In genomic region chr5:59222687-59223511, GRCh38 we compare ENCODE assay signal across 20 cellular contexts.
DNase-seq lines count a peak whose midpoint lies in the region; ATAC-seq, FAIRE-seq and TF ChIP-seq lines count a peak whose summit lies in the region.
"Had no signal": no experiment of that assay in that cellular context is flagged by ENCODE, and none has a peak within 500 bp of the region (broad histone marks: within the 10 kb centered on the region; RNA-seq: fewer than 3 reads in every experiment).

No MANE protein-coding gene starts in this region.

- FAIRE-seq in keratinocyte (lab: Jason Lieb, UNC) = no peak
- FAIRE-seq: A204.1 had no signal

- H3K27ac ChIP-seq in mammary epithelial cell (ENCODE audit: insufficient read depth, low read depth, low read length) (no peak overlapping the region), keratinocyte (ENCODE audit: control insufficient read depth, insufficient read depth, low read length) (no peak overlapping the region)
- H3K27ac ChIP-seq: HL-60, parathyroid adenoma, SJSA1 had no signal

- H3K27me3 Mint-ChIP-seq in MCF 10A (ENCODE audit: insufficient read depth, unreplicated experiment) = no peaks in the 10 kb centered on the region
- H3K27me3 Mint-ChIP-seq in activated CD8-positive, alpha-beta T cell treated with anti-CD3 and anti-CD28 coated beads, Interleukin-2, amount 10 ng/mL, durations not matched to agents 7 days and 5 days (ENCODE audit: low read depth) = peaks cover 7% of the 10 kb centered on the region
- peaks cover 3% of the 10 kb centered on the region for H3K27me3 Mint-ChIP-seq in activated CD4-positive, alpha-beta T cell treated with anti-CD3 and anti-CD28 coated beads for 36 hours

- TF ChIP-seq CTCF in mammary epithelial cell (conservative IDR thresholded peaks at IDR 0.05 in 1 of 2, IDR thresholded peaks at IDR 0.05 in 1 of 2; ENCODE audit: extremely low read depth in 1 of 2, insufficient read depth in 1 of 2, low read depth in 1 of 2, low read length in 2 of 2) (no peak), MCF 10A (IDR thresholded peaks at IDR 0.05; ENCODE audit: unreplicated experiment) (no peak), keratinocyte (optimal IDR thresholded peaks at IDR 0.05 in 1 of 3, IDR thresholded peaks at IDR 0.05 in 1 of 3, conservative IDR thresholded peaks at IDR 0.05 in 1 of 3; ENCODE audit: extremely low read depth in 1 of 3, insufficient read depth in 2 of 3, low read length in 3 of 3) (no peak)

- H3K27me3 ChIP-seq in mammary epithelial cell (ENCODE audit: insufficient read depth, low read length) (no peaks in the 10 kb centered on the region), keratinocyte (ENCODE audit: control insufficient read depth, extremely low read depth, insufficient read depth, low read length) (no peaks in the 10 kb centered on the region)
- H3K27me3 ChIP-seq: SJSA1 had no signal

- H3K9me1 ChIP-seq in keratinocyte (ENCODE audit: control insufficient read depth, extremely low read depth, insufficient read depth, low read length) = no peaks in the 10 kb centered on the region

- H3K4me2 ChIP-seq in mammary epithelial cell (ENCODE audit: insufficient read depth, low read depth, low read length) (no peak overlapping the region), keratinocyte (ENCODE audit: control insufficient read depth, extremely low read depth, insufficient read depth, low read depth, low read length) (no peak overlapping the region)
- H3K4me2 ChIP-seq: smooth muscle cell had no signal

- CTCF ChIA-PET in mammary epithelial cell (lab: Charles Lee; ENCODE audit: low non-redundant PET) = interaction anchor here (0.5 to 0.7 kb wide), 2 partner anchors 14 to 126 kb away, joined by 3 read pairs; no protein-coding TSS in a partner anchor
- CTCF ChIA-PET in MCF 10A (lab: Yijun Ruan, JAX) = interaction anchor here (0.5 to 4.6 kb wide), 11 partner anchors 13 to 285 kb away, joined by 3 to 27 read pairs (median 3); no protein-coding TSS in a partner anchor
- CTCF ChIA-PET in activated CD8-positive, alpha-beta T cell treated with anti-CD3 and anti-CD28 coated beads, Interleukin-2, amount 10 ng/mL, durations not matched to agents 7 days and 5 days (lab: Charles Lee) = interaction anchor here (0.8 to 3.6 kb wide), 6 partner anchors 11 to 158 kb away, joined by 3 to 8 read pairs (median 4); no protein-coding TSS in a partner anchor
- CTCF ChIA-PET in activated CD4-positive, alpha-beta T cell treated with anti-CD3 and anti-CD28 coated beads for 36 hours (lab: Charles Lee) = interaction anchor here (0.5 to 3.2 kb wide), 11 partner anchors 13 to 1756 kb away, joined by 3 to 23 read pairs (median 4); no protein-coding TSS in a partner anchor

- dilution Hi-C loops in mammary epithelial cell (cut with HindIII; ENCODE audit: low sequenced_read_pairs) = no loop called here
- dilution Hi-C loops in keratinocyte (cut with MboI; ENCODE audit: extremely low pct_ligation_motif_present, low sequenced_read_pairs) = no loop called here

- H3K9me3 ChIP-seq in mammary epithelial cell (replicated peaks; ENCODE audit: insufficient read depth, low read length) (no peaks in the 10 kb centered on the region), keratinocyte (ENCODE audit: control insufficient read depth, low read depth, low read length) (no peaks in the 10 kb centered on the region)
- H3K9me3 ChIP-seq: SJSA1 had no signal

- peak; percentile 37 for DNase-seq in mammary epithelial cell
- DNase-seq in MCF 10A (ENCODE audit: unreplicated experiment) = no peak
- peak; percentile 35 for DNase-seq in dermis blood vessel endothelial cell
- no peak for DNase-seq in keratinocyte (ENCODE audit: low read depth, low spot score)
- no peak for DNase-seq in activated CD8-positive, alpha-beta T cell treated with anti-CD3 and anti-CD28 coated beads, Interleukin-2, amount 10 ng/mL, durations not matched to agents 7 days and 5 days
- DNase-seq in activated CD4-positive, alpha-beta T cell treated with anti-CD3 and anti-CD28 coated beads for 36 hours = no peak
- no peak for DNase-seq in activated effector memory CD4-positive, alpha-beta T cell treated with Interleukin-2 at 50 U/mL for 16 hours
- DNase-seq: anterior cingulate cortex, KG1, NCI-H1092 treated with DMSO at 0.1 percent for 48 hours, NCI-H2227 treated with DMSO at 0.1 percent for 48 hours had no signal

- peaks cover 5% of the 10 kb centered on the region for H3K4me1 ChIP-seq in mammary epithelial cell (ENCODE audit: insufficient read depth, low read length)
- peaks cover 7% of the 10 kb centered on the region for H3K4me1 ChIP-seq in keratinocyte (ENCODE audit: control insufficient read depth, extremely low read depth, insufficient read depth, low read length)
- H3K4me1 ChIP-seq: SJSA1 had no signal

- H3K4me3 ChIP-seq in mammary epithelial cell (replicated peaks in 1 of 3; ENCODE audit: insufficient read depth in 1 of 3, low read depth in 2 of 3, low read length in 3 of 3) (no peak overlapping the region), keratinocyte (ENCODE audit: control insufficient read depth in 2 of 3, extremely low read depth in 1 of 3, insufficient read depth in 2 of 3, low read depth in 1 of 3, low read length in 3 of 3) (no peak overlapping the region)
- H3K4me3 ChIP-seq: SJSA1, smooth muscle cell had no signal

- H4K20me1 ChIP-seq in mammary epithelial cell (ENCODE audit: insufficient read depth, low read length) (no peaks in the 10 kb centered on the region), keratinocyte (ENCODE audit: control insufficient read depth, extremely low read depth, insufficient read depth, low read length) (no peaks in the 10 kb centered on the region)

- no peaks in the 10 kb centered on the region for H3K36me3 ChIP-seq in mammary epithelial cell (ENCODE audit: insufficient read depth, low read length)
- no peaks in the 10 kb centered on the region for H3K36me3 ChIP-seq in keratinocyte (ENCODE audit: control insufficient read depth in 2 of 2, extremely low read depth in 1 of 2, insufficient read depth in 2 of 2, low read length in 2 of 2)
- H3K36me3 ChIP-seq: SJSA1 had no signal

- POLR2A ChIA-PET in MCF 10A (lab: Yijun Ruan, JAX) = interaction anchor here (0.6 to 1.1 kb wide), 4 partner anchors 30 to 435 kb away, joined by 3 read pairs; no protein-coding TSS in a partner anchor
- POLR2A ChIA-PET in activated CD8-positive, alpha-beta T cell treated with anti-CD3 and anti-CD28 coated beads, Interleukin-2, amount 10 ng/mL, durations not matched to agents 7 days and 5 days (lab: Charles Lee) = no interaction called here
- POLR2A ChIA-PET in activated CD4-positive, alpha-beta T cell treated with anti-CD3 and anti-CD28 coated beads for 36 hours (lab: Charles Lee) = no interaction called here

- H3K79me2 ChIP-seq in mammary epithelial cell (ENCODE audit: insufficient read depth, low read length) (no peaks in the 10 kb centered on the region), keratinocyte (ENCODE audit: control insufficient read depth, insufficient read depth, low read length) (no peaks in the 10 kb centered on the region)
- H3K79me2 ChIP-seq: parathyroid adenoma had no signal

- H3K27ac Mint-ChIP-seq in MCF 10A (ENCODE audit: low read depth, unreplicated experiment) = no peak overlapping the region
- H3K27ac Mint-ChIP-seq in activated CD8-positive, alpha-beta T cell treated with anti-CD3 and anti-CD28 coated beads, Interleukin-2, amount 10 ng/mL, durations not matched to agents 7 days and 5 days = no peak overlapping the region
- H3K27ac Mint-ChIP-seq in activated CD4-positive, alpha-beta T cell treated with anti-CD3 and anti-CD28 coated beads for 36 hours = no peak overlapping the region
- H3K27ac Mint-ChIP-seq: T-helper 2 cell treated with Interferon-gamma antibody and Interleukin-4, amounts not matched to agents 5 μg/mL and 100 μg/mL, for 36 hours had no signal

- ATAC-seq in activated CD8-positive, alpha-beta T cell treated with anti-CD3 and anti-CD28 coated beads, Interleukin-2, amount 10 ng/mL, durations not matched to agents 7 days and 5 days = no peak
- no peak for ATAC-seq in activated CD4-positive, alpha-beta T cell treated with anti-CD3 and anti-CD28 coated beads for 36 hours
- ATAC-seq in GM21717 (IDR thresholded peaks at IDR 0.05; ENCODE audit: unreplicated experiment) = no peak
- ATAC-seq: activated CD4-positive, CD25-positive, alpha-beta regulatory T cell treated with anti-CD3 and anti-CD28 coated beads, Interleukin-2, amount 50 U/mL, for 24 hours; esophagus mucosa had no signal

- no peak overlapping the region for H3K4me3 Mint-ChIP-seq in MCF 10A (ENCODE audit: unreplicated experiment)
- no peak overlapping the region for H3K4me3 Mint-ChIP-seq in activated CD8-positive, alpha-beta T cell treated with anti-CD3 and anti-CD28 coated beads, Interleukin-2, amount 10 ng/mL, durations not matched to agents 7 days and 5 days
- no peak overlapping the region for H3K4me3 Mint-ChIP-seq in activated CD4-positive, alpha-beta T cell treated with anti-CD3 and anti-CD28 coated beads for 36 hours
- H3K4me3 Mint-ChIP-seq: T-helper 2 cell treated with Interferon-gamma antibody and Interleukin-4, amounts not matched to agents 5 μg/mL and 100 μg/mL, for 36 hours had no signal

- no peak overlapping the region for H2AFZ ChIP-seq in mammary epithelial cell (ENCODE audit: low read depth, low read length)
- H2AFZ ChIP-seq in keratinocyte (ENCODE audit: control insufficient read depth, low read length) = peak overlapping the region; percentile 65
- H2AFZ ChIP-seq: parathyroid adenoma had no signal

- intact Hi-C loops in mammary epithelial cell (cut with micrococcal nuclease) (loop anchor here (5.0 kb wide), 1 partner anchor 124 kb away; no protein-coding TSS in a partner anchor), MCF 10A (cut with micrococcal nuclease) (no loop called here)
- intact Hi-C loops in activated CD4-positive, alpha-beta T cell treated with anti-CD3 and anti-CD28 coated beads for 36 hours (cut with DNase I, micrococcal nuclease) = no loop called here

- BruUV-seq in mammary epithelial cell (replicated peaks; lab: Mats Ljungman, UMichigan) (no TSS peak), MCF 10A (replicated peaks; lab: Mats Ljungman, UMichigan) (no TSS peak)

- in situ Hi-C loops in mammary epithelial cell (cut with MboI; ENCODE audit: low sequenced_read_pairs in 2 of 2) = no loop called here

- no peaks in the 10 kb centered on the region for H3K36me3 Mint-ChIP-seq in MCF 10A (ENCODE audit: insufficient read depth, unreplicated experiment)
- H3K36me3 Mint-ChIP-seq in activated CD8-positive, alpha-beta T cell treated with anti-CD3 and anti-CD28 coated beads, Interleukin-2, amount 10 ng/mL, durations not matched to agents 7 days and 5 days (ENCODE audit: low read depth) = no peaks in the 10 kb centered on the region
- no peaks in the 10 kb centered on the region for H3K36me3 Mint-ChIP-seq in activated CD4-positive, alpha-beta T cell treated with anti-CD3 and anti-CD28 coated beads for 36 hours (ENCODE audit: low read depth)

- peaks cover 12% of the 10 kb centered on the region for H3K4me1 Mint-ChIP-seq in MCF 10A (ENCODE audit: insufficient read depth, unreplicated experiment)
- no peaks in the 10 kb centered on the region for H3K4me1 Mint-ChIP-seq in activated CD8-positive, alpha-beta T cell treated with anti-CD3 and anti-CD28 coated beads, Interleukin-2, amount 10 ng/mL, durations not matched to agents 7 days and 5 days (ENCODE audit: low read depth)
- H3K4me1 Mint-ChIP-seq in activated CD4-positive, alpha-beta T cell treated with anti-CD3 and anti-CD28 coated beads for 36 hours = peaks cover 2% of the 10 kb centered on the region

- H3K9me3 Mint-ChIP-seq in MCF 10A (ENCODE audit: unreplicated experiment) = peaks cover 8% of the 10 kb centered on the region
- H3K9me3 Mint-ChIP-seq in activated CD8-positive, alpha-beta T cell treated with anti-CD3 and anti-CD28 coated beads, Interleukin-2, amount 10 ng/mL, durations not matched to agents 7 days and 5 days (ENCODE audit: insufficient read depth) = peaks cover 5% of the 10 kb centered on the region
- H3K9me3 Mint-ChIP-seq in activated CD4-positive, alpha-beta T cell treated with anti-CD3 and anti-CD28 coated beads for 36 hours (ENCODE audit: low read depth) = peaks cover 2% of the 10 kb centered on the region

- H3K9ac ChIP-seq in mammary epithelial cell (ENCODE audit: insufficient read depth, low read length) (no peak overlapping the region), keratinocyte (ENCODE audit: control insufficient read depth, extremely low read depth, insufficient read depth, low read length) (no peak overlapping the region)
- H3K9ac ChIP-seq: parathyroid adenoma had no signal

Comparison
In these comparisons a context has a peak if more than half of its experiments do, and no peak if none do; other contexts are left out.
1. DNase-seq: peak in mammary epithelial cell (single experiment) and dermis blood vessel endothelial cell (single experiment); none in MCF 10A (single experiment), keratinocyte (single experiment), activated CD8-positive, alpha-beta T cell treated with anti-CD3 and anti-CD28 coated beads, Interleukin-2, amount 10 ng/mL, durations not matched to agents 7 days and 5 days (single experiment), activated CD4-positive, alpha-beta T cell treated with anti-CD3 and anti-CD28 coated beads for 36 hours (single experiment) and activated effector memory CD4-positive, alpha-beta T cell treated with Interleukin-2 at 50 U/mL for 16 hours (single experiment).